In the genomic region with DNA sequence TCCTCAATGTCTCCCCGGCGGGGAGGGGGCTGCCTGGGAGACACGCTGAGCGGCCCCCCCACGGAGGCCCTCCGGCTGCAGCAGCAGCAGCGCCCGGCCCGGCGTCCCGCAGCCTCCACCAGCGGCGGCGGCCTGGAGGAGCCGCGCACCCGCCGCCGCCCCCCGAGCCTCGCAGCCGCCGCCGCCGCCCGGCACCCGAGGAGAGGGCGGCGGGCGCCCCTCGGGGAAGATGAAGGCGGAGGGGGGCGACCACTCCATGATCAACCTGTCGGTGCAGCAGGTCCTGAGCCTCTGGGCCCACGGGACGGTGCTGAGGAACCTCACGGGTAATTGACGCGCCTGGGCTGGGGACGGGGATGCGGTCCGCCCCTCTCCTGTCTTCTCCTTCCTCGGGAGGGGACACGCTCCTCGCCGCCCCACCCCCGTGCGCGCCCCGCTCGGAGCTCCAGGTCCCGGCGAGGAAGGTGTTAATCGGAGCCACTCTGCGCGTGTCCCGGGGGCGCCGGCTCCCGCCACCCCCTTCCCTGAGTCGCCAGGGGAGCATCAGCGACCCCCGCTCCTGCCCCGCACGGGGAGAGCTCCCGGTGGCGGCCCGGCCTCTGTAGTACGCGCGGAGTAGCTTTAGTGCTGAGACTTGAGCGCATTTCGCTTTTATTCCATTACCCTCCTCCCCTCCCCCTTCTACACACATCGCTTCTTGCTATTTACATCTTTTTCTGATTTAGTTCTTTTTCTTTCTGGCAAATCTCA, we compare ENCODE assay signal across 8 cellular contexts. TPM values are rescaled to one million over a fixed set of nuclear protein-coding genes. Genes with fewer than 3 reads are reported as not detected.
DNase-seq lines count a peak whose midpoint lies in the region; ATAC-seq and TF ChIP-seq lines count a peak whose summit lies in the region.

No MANE protein-coding gene starts in this region.

- peaks cover 11 to 24% (median 14%) of the 10 kb centered on the region in 3 donors for H3K4me1 Mint-ChIP-seq in CD8-positive, alpha-beta memory T cell
- peaks cover 5% of the 10 kb centered on the region for H3K4me1 Mint-ChIP-seq in T-helper 2 cell treated with Interferon-gamma antibody and Interleukin-4, amounts not matched to agents 5 μg/mL and 100 μg/mL, for 36 hours (ENCODE audit: low read depth)

- POLR2A ChIA-PET in CD8-positive, alpha-beta memory T cell (lab: Charles Lee), result interaction anchor here (0.6 to 0.7 kb wide), 2 partner anchors 15 to 157 kb away, joined by 3 read pairs; no protein-coding TSS in a partner anchor

- H3K9me3 ChIP-seq in CD8-positive, alpha-beta memory T cell (ENCODE audit: low read length), result no peaks in the 10 kb centered on the region
- H3K9me3 ChIP-seq in breast epithelium, result no peaks in the 10 kb centered on the region
- no peaks in the 10 kb centered on the region for H3K9me3 ChIP-seq in spleen

- TF ChIP-seq POLR2A in breast epithelium (IDR thresholded peaks at IDR 0.05) (no peak), spleen (IDR thresholded peaks at IDR 0.05) (no peak)

- 0 to 2% (median 1%) methylated on average over 31 to 74 of the region's 74 CpGs for WGBS in spleen, 5 donors

- H3K27me3 Mint-ChIP-seq in CD8-positive, alpha-beta memory T cell, result peaks cover 4 to 16% of the 10 kb centered on the region in 2 donors
- peaks cover 67% of the 10 kb centered on the region for H3K27me3 Mint-ChIP-seq in T-helper 2 cell treated with Interferon-gamma antibody and Interleukin-4, amounts not matched to agents 5 μg/mL and 100 μg/mL, for 36 hours (ENCODE audit: low read depth)

- H3K4me3 Mint-ChIP-seq in CD8-positive, alpha-beta memory T cell, result peak overlapping the region; percentile 76 to 94 (median 86)
- peak overlapping the region; percentile 75 for H3K4me3 Mint-ChIP-seq in T-helper 2 cell treated with Interferon-gamma antibody and Interleukin-4, amounts not matched to agents 5 μg/mL and 100 μg/mL, for 36 hours

- no peaks in the 10 kb centered on the region for H3K36me3 ChIP-seq in CD8-positive, alpha-beta memory T cell (ENCODE audit: insufficient read depth, low read length)
- no peaks in the 10 kb centered on the region for H3K36me3 ChIP-seq in breast epithelium
- no peaks in the 10 kb centered on the region for H3K36me3 ChIP-seq in spleen

- H3K9me3 Mint-ChIP-seq in CD8-positive, alpha-beta memory T cell, result no peaks in the 10 kb centered on the region
- H3K9me3 Mint-ChIP-seq in T-helper 2 cell treated with Interferon-gamma antibody and Interleukin-4, amounts not matched to agents 5 μg/mL and 100 μg/mL, for 36 hours, result no peaks in the 10 kb centered on the region

- peak overlapping the region; percentile 18 for H3K27ac ChIP-seq in CD8-positive, alpha-beta memory T cell (ENCODE audit: low read depth, low read length)
- H3K27ac ChIP-seq in breast epithelium, result peak overlapping the region; percentile 79 to 81
- peak overlapping the region; percentile 74 to 99 (median 92) for H3K27ac ChIP-seq in spleen

- TF ChIP-seq CTCF in breast epithelium (IDR thresholded peaks at IDR 0.05), result no peak
- TF ChIP-seq CTCF in spleen (IDR thresholded peaks at IDR 0.05 in 8 of 11, conservative IDR thresholded peaks at IDR 0.05 in 3 of 11), result no peak

- peaks cover 13% of the 10 kb centered on the region for H3K4me1 ChIP-seq in CD8-positive, alpha-beta memory T cell (ENCODE audit: insufficient read depth, low read length)
- no peaks in the 10 kb centered on the region for H3K4me1 ChIP-seq in breast epithelium
- H3K4me1 ChIP-seq in spleen, result peaks cover 7 to 62% (median 24%) of the 10 kb centered on the region in 6 donors

- peak; percentile 16 for ATAC-seq in GM19438 (IDR thresholded peaks at IDR 0.05; ENCODE audit: low read depth, unreplicated experiment)
- ATAC-seq in HG03520 (IDR thresholded peaks at IDR 0.05; ENCODE audit: unreplicated experiment), result peak; percentile 14

- CTCF ChIA-PET in CD8-positive, alpha-beta memory T cell (lab: Charles Lee), result interaction anchor here (1.1 kb wide), 1 partner anchor 14 kb away, joined by 3 read pairs; no protein-coding TSS in a partner anchor

- H3K4me3 ChIP-seq in CD8-positive, alpha-beta memory T cell (ENCODE audit: low read length), result peak overlapping the region; percentile 47
- H3K4me3 ChIP-seq in breast epithelium (peak overlapping the region; percentile 91 to 97 (median 92)), spleen (peak overlapping the region; percentile 70 to 98 (median 92))

- H3K27ac Mint-ChIP-seq in CD8-positive, alpha-beta memory T cell, result peak overlapping the region in 6 of 8 donors; percentile 44 to 85 (median 69)
- H3K27ac Mint-ChIP-seq in T-helper 2 cell treated with Interferon-gamma antibody and Interleukin-4, amounts not matched to agents 5 μg/mL and 100 μg/mL, for 36 hours, result no peak overlapping the region

- no peaks in the 10 kb centered on the region for H3K27me3 ChIP-seq in CD8-positive, alpha-beta memory T cell (ENCODE audit: insufficient read depth, low read length, poor library complexity, severe bottlenecking)
- H3K27me3 ChIP-seq in breast epithelium (no peaks in the 10 kb centered on the region), spleen (replicated peaks in 1 of 7) (no peaks in the 10 kb centered on the region)

- H3K36me3 Mint-ChIP-seq in CD8-positive, alpha-beta memory T cell, result peaks cover 0 to 4% (median 0%) of the 10 kb centered on the region in 3 donors
- H3K36me3 Mint-ChIP-seq in T-helper 2 cell treated with Interferon-gamma antibody and Interleukin-4, amounts not matched to agents 5 μg/mL and 100 μg/mL, for 36 hours (ENCODE audit: low read depth), result no peaks in the 10 kb centered on the region

- DNase-seq in CD8-positive, alpha-beta memory T cell, result peak; percentile 2 to 55 (median 17)
- DNase-seq in T-helper 2 cell treated with Interferon-gamma antibody and Interleukin-4, amounts not matched to agents 5 μg/mL and 100 μg/mL, for 36 hours (ENCODE audit: low spot score), result peak; percentile 12
- DNase-seq in breast epithelium (ENCODE audit: low spot score in 2 of 2), result peak in 1 of 2 donors; percentile 52
- DNase-seq in inferior parietal cortex (ENCODE audit: extremely low spot score), result peak; percentile 35
- peak; percentile 90 for DNase-seq in spleen
- no peak for DNase-seq in OCI-M2 (lab: John Stamatoyannopoulos, UW; ENCODE audit: unreplicated experiment)

- intact Hi-C loops in breast epithelium (cut with DNase I; ENCODE audit: low total_unique reads) (no loop called here), spleen (cut with DNase I; ENCODE audit: low total_unique reads) (no loop called here)

RNA-seq across cellular contexts. Expression of gene TMEM170B, which starts 0.7 kb away (rescaled TPM):
- total RNA-seq in CD8-positive, alpha-beta memory T cell, result 1 to 10 TPM; 2.6 to 2.7 TPM
- polyA plus RNA-seq in CD8-positive, alpha-beta memory T cell, result 0.30 TPM
- total RNA-seq in breast epithelium (10 to 100 TPM in 1 of 3 donors, 1 to 10 TPM in 2; 4.9 to 15.2 (median 5.6) TPM), spleen (10 to 100 TPM in 2 of 7 donors, 1 to 10 TPM in 5; 6.7 to 19.8 (median 9.2) TPM)
- 1 to 10 TPM; 1.2 to 2.4 (median 1.4) TPM for polyA plus RNA-seq in spleen

Comparison
In these comparisons a context has a peak if more than half of its experiments do, and no peak if none do; other contexts are left out.
1. H3K27ac ChIP-seq: peak in every context shown above with its lines; median percentile 92 in spleen; 80 in breast epithelium; 18 in CD8-positive, alpha-beta memory T cell.